1 cellular context compared by ENCODE assay signal in genomic region chr12:104866286-104866685, GRCh38.
TF ChIP-seq lines count a peak whose summit lies in the region.

No MANE protein-coding gene starts in this region.

TF ChIP-seq in IMR-90, 13 proteins besides CTCF, POLR2A, EP300 and RAD21:
- TF ChIP-seq ELK1 (IDR thresholded peaks at IDR 0.05; ENCODE audit: borderline replicate concordance, low read depth, low read length) (no peak), CEBPB (IDR thresholded peaks at IDR 0.05; ENCODE audit: low read depth, low read length) (no peak), RCOR1 (IDR thresholded peaks at IDR 0.05; ENCODE audit: insufficient replicate concordance, low read length) (no peak), FOS (IDR thresholded peaks at IDR 0.05; ENCODE audit: low read depth, low read length) (no peak), MXI1 (IDR thresholded peaks at IDR 0.05; ENCODE audit: borderline replicate concordance, low read depth, low read length) (no peak), BHLHE40 (IDR thresholded peaks at IDR 0.05; ENCODE audit: low read depth, low read length) (no peak)
